Comparison of ENCODE assay signal across 34 cellular contexts in genomic region chr20:58296328-58296837, GRCh38.
"Had no signal": no experiment of that assay in that cellular context is flagged by ENCODE, and none has a peak within 500 bp of the region (broad histone marks: within the 10 kb centered on the region; RNA-seq: fewer than 3 reads in every experiment).

No MANE protein-coding gene starts in this region.

- H3K4me3 ChIP-seq: adrenal gland, body of pancreas, breast epithelium, MG63 had no signal

- DNase-seq: activated B cell treated with CpG ODN at 0.5 μM for 24 hours; activated CD4-positive, alpha-beta T cell treated with anti-CD3 and anti-CD28 coated beads for 48 hours; activated CD4-positive, alpha-beta T cell treated with anti-CD3 and anti-CD28 coated beads, Interleukin-2, amount 50 U/mL, for 4 hours; activated CD4-positive, CD25-positive, alpha-beta regulatory T cell treated with anti-CD3 and anti-CD28 coated beads, Interleukin-2, amount 50 U/mL, for 72 hours; activated CD8-positive, alpha-beta T cell treated with anti-CD3 and anti-CD28 coated beads, Interleukin-2, amount 10 ng/mL, durations not matched to agents 7 days and 5 days; activated gamma-delta T cell treated with Interleukin-2 at 50 U/mL for 16 hours; activated naive CD4-positive, alpha-beta T cell treated with anti-CD3 and anti-CD28 coated beads for 36 hours; activated T-cell treated with anti-CD3 and anti-CD28 coated beads, Interleukin-2, amount 50 U/mL, for 24 hours; adrenal gland; body of pancreas; Kasumi-1; MG63; NCI-H1048; NCI-H1105 treated with DMSO at 0.1 percent for 48 hours; NCI-H1436 treated with DMSO at 0.1 percent for 48 hours; NCI-H1694 treated with DMSO at 0.1 percent for 48 hours; NCI-H2029 treated with DMSO at 0.1 percent for 48 hours; NCI-H2107; NCI-H226; NCI-H446 treated with DMSO at 0.1 percent for 48 hours; NCI-H524; NCI-H69; NCI-H82; SIG-M5; T-cell; T-helper 2 cell; T-helper 9 cell had no signal

- ATAC-seq: activated CD8-positive, alpha-beta T cell treated with anti-CD3 and anti-CD28 coated beads, Interleukin-2, amount 10 ng/mL, durations not matched to agents 7 days and 5 days; activated naive CD4-positive, alpha-beta T cell treated with anti-CD3 and anti-CD28 coated beads, Interleukin-2, amount 50 U/mL, for 72 hours; body of pancreas; Panc1; Right ventricle myocardium inferior; SK-N-SH treated with all-trans-retinoic acid at 6 μM for 48 hours; T-cell had no signal

- H3K27me3 ChIP-seq: adrenal gland, body of pancreas, breast epithelium, MG63 had no signal

- H3K9me3 ChIP-seq: adrenal gland, body of pancreas, breast epithelium, MG63 had no signal

- H3K27ac ChIP-seq: adrenal gland, body of pancreas, breast epithelium, VCaP had no signal

- H3K9me3 Mint-ChIP-seq: activated B cell treated with CpG ODN at 0.5 μM for 24 hours; activated naive CD4-positive, alpha-beta T cell treated with anti-CD3 and anti-CD28 coated beads for 36 hours; activated T-cell treated with anti-CD3 and anti-CD28 coated beads, Interleukin-2, amount 50 U/mL, for 24 hours; activated T-helper 2 cell treated with anti-CD3 and anti-CD28 coated beads, Interferon-gamma antibody, Interleukin-2, Interleukin-4, amounts not matched to agents 10 μg/mL and 5 μg/mL and 100 μg/mL, durations not matched to agents 14 hours and 24 hours and 36 hours; T-cell had no signal

- H3K4me1 ChIP-seq: body of pancreas, breast epithelium had no signal

- H3K27me3 Mint-ChIP-seq: activated B cell treated with CpG ODN at 0.5 μM for 24 hours; activated T-cell treated with anti-CD3 and anti-CD28 coated beads, Interleukin-2, amount 50 U/mL, for 24 hours; T-cell had no signal

- H3K4me3 Mint-ChIP-seq: activated B cell treated with CpG ODN at 0.5 μM for 24 hours; activated CD8-positive, alpha-beta T cell treated with anti-CD3 and anti-CD28 coated beads, Interleukin-2, amount 10 ng/mL, durations not matched to agents 7 days and 5 days; activated naive CD4-positive, alpha-beta T cell treated with anti-CD3 and anti-CD28 coated beads for 36 hours; activated T-cell treated with anti-CD3 and anti-CD28 coated beads, Interleukin-2, amount 50 U/mL, for 24 hours; T-cell had no signal

- H3K36me3 Mint-ChIP-seq: activated naive CD4-positive, alpha-beta T cell treated with anti-CD3 and anti-CD28 coated beads, Interleukin-2, amount 50 U/mL, for 72 hours had no signal

- H3K36me3 ChIP-seq: adrenal gland, breast epithelium had no signal

- H3K27ac Mint-ChIP-seq: activated B cell treated with CpG ODN at 0.5 μM for 24 hours; activated CD8-positive, alpha-beta T cell treated with anti-CD3 and anti-CD28 coated beads, Interleukin-2, amount 10 ng/mL, durations not matched to agents 7 days and 5 days; activated naive CD4-positive, alpha-beta T cell treated with anti-CD3 and anti-CD28 coated beads for 36 hours; activated T-cell treated with anti-CD3 and anti-CD28 coated beads, Interleukin-2, amount 50 U/mL, for 24 hours; activated T-helper 2 cell treated with anti-CD3 and anti-CD28 coated beads, Interferon-gamma antibody, Interleukin-2, Interleukin-4, amounts not matched to agents 10 μg/mL and 5 μg/mL and 100 μg/mL, durations not matched to agents 14 hours and 24 hours and 36 hours; T-cell had no signal
